In the genomic region with DNA sequence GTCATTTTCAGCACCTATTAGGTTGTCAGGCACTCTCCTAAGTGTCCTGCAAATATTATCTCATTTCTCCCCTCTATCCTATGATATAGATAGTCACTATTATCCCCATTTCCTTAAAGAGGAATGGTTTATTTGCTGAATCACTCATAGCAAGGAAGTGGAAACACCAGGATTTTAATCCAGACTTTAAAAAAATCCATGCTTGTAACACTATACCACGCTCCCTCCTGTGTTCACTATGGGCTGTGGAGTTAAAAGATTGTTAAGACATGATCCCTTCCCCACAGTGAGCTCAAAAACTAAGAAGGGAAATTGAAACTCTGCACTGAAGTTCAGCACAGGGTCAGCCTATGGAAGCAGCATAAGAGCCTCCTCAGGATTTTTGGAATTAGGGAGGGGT, we compare ENCODE assay signal across 16 cellular contexts.
DNase-seq lines count a peak whose midpoint lies in the region; ATAC-seq and TF ChIP-seq lines count a peak whose summit lies in the region.
"Had no signal": no experiment of that assay in that cellular context is flagged by ENCODE, and none has a peak within 500 bp of the region (broad histone marks: within the 10 kb centered on the region; RNA-seq: fewer than 3 reads in every experiment).

No MANE protein-coding gene starts in this region.

- H3K4me3 ChIP-seq in adipocyte (ENCODE audit: low read length): no peak overlapping the region
- H3K4me3 ChIP-seq: GM23338, SJCRH30 had no signal

- no peaks in the 10 kb centered on the region for H3K4me1 ChIP-seq in adipocyte (ENCODE audit: control insufficient read depth, insufficient read depth, low read length)
- H3K4me1 ChIP-seq: SJCRH30 had no signal

- peaks cover 66% of the 10 kb centered on the region for H3K36me3 ChIP-seq in adipocyte (ENCODE audit: control insufficient read depth, insufficient read depth, low read length, severe bottlenecking)

- H3K9ac ChIP-seq in adipocyte (ENCODE audit: low read length): no peak overlapping the region

- no peaks in the 10 kb centered on the region for H3K27me3 ChIP-seq in adipocyte (replicated peaks; ENCODE audit: control insufficient read depth, insufficient read depth, low read length)
- H3K27me3 ChIP-seq: SJCRH30 had no signal

- no peak for TF ChIP-seq CTCF in glutamatergic neuron (IDR thresholded peaks at IDR 0.05; ENCODE audit: partially characterized antibody, unreplicated experiment)

- H3K27me3 Mint-ChIP-seq in IgD-negative memory B cell (no peaks in the 10 kb centered on the region), glutamatergic neuron (ENCODE audit: unreplicated experiment) (no peaks in the 10 kb centered on the region)

- H3K4me1 Mint-ChIP-seq in IgD-negative memory B cell (peaks cover 7 to 29% (median 18%) of the 10 kb centered on the region in 3 donors), glutamatergic neuron (ENCODE audit: low read depth, unreplicated experiment) (no peaks in the 10 kb centered on the region)

- H3K9me3 Mint-ChIP-seq in IgD-negative memory B cell: no peaks in the 10 kb centered on the region
- no peaks in the 10 kb centered on the region for H3K9me3 Mint-ChIP-seq in glutamatergic neuron (ENCODE audit: unreplicated experiment)
- H3K9me3 Mint-ChIP-seq: GM23338 had no signal

- H3K4me3 Mint-ChIP-seq in IgD-negative memory B cell (peak overlapping the region in 1 of 4 donors; percentile 28), glutamatergic neuron (ENCODE audit: unreplicated experiment) (no peak overlapping the region)
- H3K4me3 Mint-ChIP-seq: GM23338 had no signal

- DNase-seq in adipocyte (ENCODE audit: low read depth) (peak; percentile 23), left kidney (ENCODE audit: low read depth, low spot score) (peak; percentile 18), smooth muscle cell of the brain vasculature (ENCODE audit: low read depth, low spot score) (peak; percentile 51), glutamatergic neuron (no peak)
- DNase-seq: COR-L47, MM.1S, NCI-H1105, NCI-H1694, NCI-H226, NCI-H526 treated with DMSO at 0.1 percent for 48 hours had no signal

- H3K27ac Mint-ChIP-seq in IgD-negative memory B cell (peak overlapping the region in 2 of 3 donors; percentile 59 to 69), glutamatergic neuron (ENCODE audit: unreplicated experiment) (no peak overlapping the region)

- H3K36me3 Mint-ChIP-seq in IgD-negative memory B cell (peaks cover 10% of the 10 kb centered on the region), glutamatergic neuron (ENCODE audit: unreplicated experiment) (no peaks in the 10 kb centered on the region)

- no peaks in the 10 kb centered on the region for H3K9me3 ChIP-seq in adipocyte (ENCODE audit: control insufficient read depth, low read length)
- H3K9me3 ChIP-seq: SJCRH30 had no signal

- ATAC-seq in HG03196 (IDR thresholded peaks at IDR 0.05; ENCODE audit: unreplicated experiment) (no peak), GM18517 (IDR thresholded peaks at IDR 0.05; ENCODE audit: unreplicated experiment) (no peak)
- ATAC-seq: GM23338, HepG2 had no signal
